In genomic region chr3:140601881-140602280, GRCh38 we compare ENCODE assay signal across 5 cellular contexts.
"Had no signal": no experiment of that assay in that cellular context is flagged by ENCODE, and none has a peak within 500 bp of the region (broad histone marks: within the 10 kb centered on the region; RNA-seq: fewer than 3 reads in every experiment).

No MANE protein-coding gene starts in this region.

- H3K4me1 Mint-ChIP-seq: H9 had no signal

- ATAC-seq: K562 had no signal

- H2AFZ ChIP-seq: GM23248 had no signal

- DNase-seq: GM23248, H9, HCEC 1CT, IMR-90 had no signal

- H3K27ac ChIP-seq: GM23248 had no signal

- H3K4me3 ChIP-seq: GM23248, K562 had no signal

- H3K9me3 Mint-ChIP-seq: H9 had no signal

- H3K4me3 Mint-ChIP-seq: H9 had no signal

- H3K9ac ChIP-seq: GM23248 had no signal
